In genomic region chr1:2829846-2830615, GRCh38 we compare ENCODE assay signal across 25 cellular contexts. TPM values are rescaled to one million over a fixed set of nuclear protein-coding genes. Genes with fewer than 3 reads are reported as not detected.
DNase-seq lines count a peak whose midpoint lies in the region; ATAC-seq and TF ChIP-seq lines count a peak whose summit lies in the region.
"Had no signal": no experiment of that assay in that cellular context is flagged by ENCODE, and none has a peak within 500 bp of the region (broad histone marks: within the 10 kb centered on the region; RNA-seq: fewer than 3 reads in every experiment).

No MANE protein-coding gene starts in this region.

- ATAC-seq in RWPE2 (ENCODE audit: low read depth): no peak
- no peak for ATAC-seq in lower lobe of right lung

- H3K36me3 ChIP-seq in RWPE2 (ENCODE audit: low read depth) (no peaks in the 10 kb centered on the region), lower lobe of right lung (no peaks in the 10 kb centered on the region), osteoblast (ENCODE audit: insufficient read depth, low read length) (no peaks in the 10 kb centered on the region), ascending aorta (no peaks in the 10 kb centered on the region), WERI-Rb-1 (no peaks in the 10 kb centered on the region)
- H3K36me3 ChIP-seq: BE2C, BLaER1 had no signal

- H3K36me3 Mint-ChIP-seq in chondrocyte (ENCODE audit: low read depth): no peaks in the 10 kb centered on the region
- H3K36me3 Mint-ChIP-seq: CD14-positive monocyte; CD4-positive, alpha-beta memory T cell; CD4-positive, CD25-positive, alpha-beta regulatory T cell; CD8-positive, alpha-beta memory T cell had no signal

- H2AFZ ChIP-seq in osteoblast (ENCODE audit: low read length): no peak overlapping the region

- H3K27me3 ChIP-seq in RWPE2 (ENCODE audit: insufficient read depth, poor library complexity, severe bottlenecking) (no peaks in the 10 kb centered on the region), lower lobe of right lung (ENCODE audit: low read depth) (peaks cover 5% of the 10 kb centered on the region), osteoblast (ENCODE audit: insufficient read depth, low read length) (no peaks in the 10 kb centered on the region), ascending aorta (no peaks in the 10 kb centered on the region), WERI-Rb-1 (ENCODE audit: insufficient read depth, low read depth, severe bottlenecking) (no peaks in the 10 kb centered on the region)
- H3K27me3 ChIP-seq: BE2C, BLaER1 had no signal

- no peaks in the 10 kb centered on the region for H3K4me1 Mint-ChIP-seq in chondrocyte (ENCODE audit: low read depth)
- H3K4me1 Mint-ChIP-seq: CD14-positive monocyte; CD4-positive, alpha-beta memory T cell; CD4-positive, CD25-positive, alpha-beta regulatory T cell; CD8-positive, alpha-beta memory T cell had no signal

- H3K27ac ChIP-seq in RWPE2 (ENCODE audit: poor library complexity, severe bottlenecking) (no peak overlapping the region), lower lobe of right lung (no peak overlapping the region), osteoblast (ENCODE audit: low read depth, low read length) (no peak overlapping the region), ascending aorta (no peak overlapping the region), WERI-Rb-1 (no peak overlapping the region)
- H3K27ac ChIP-seq: BLaER1 had no signal

- H3K4me2 ChIP-seq in osteoblast (ENCODE audit: insufficient read depth, low read length): no peak overlapping the region
- H3K4me2 ChIP-seq: BLaER1 had no signal

- H3K4me3 ChIP-seq in RWPE2 (ENCODE audit: severe bottlenecking) (no peak overlapping the region), lower lobe of right lung (no peak overlapping the region), osteoblast (ENCODE audit: insufficient read depth, low read length) (no peak overlapping the region), ascending aorta (no peak overlapping the region), WERI-Rb-1 (ENCODE audit: low read depth, low read length) (no peak overlapping the region)
- H3K4me3 ChIP-seq: BLaER1 had no signal

- H3K4me1 ChIP-seq in RWPE2 (ENCODE audit: insufficient read depth, poor library complexity, severe bottlenecking) (no peaks in the 10 kb centered on the region), lower lobe of right lung (no peaks in the 10 kb centered on the region), osteoblast (ENCODE audit: insufficient read depth, low read length) (no peaks in the 10 kb centered on the region), ascending aorta (no peaks in the 10 kb centered on the region)
- H3K4me1 ChIP-seq: BE2C had no signal

- H3K9me3 ChIP-seq in RWPE2 (ENCODE audit: severe bottlenecking) (peaks cover 5% of the 10 kb centered on the region), lower lobe of right lung (no peaks in the 10 kb centered on the region), osteoblast (ENCODE audit: low read depth, low read length) (no peaks in the 10 kb centered on the region), ascending aorta (no peaks in the 10 kb centered on the region), WERI-Rb-1 (ENCODE audit: severe bottlenecking) (peaks cover 6% of the 10 kb centered on the region)
- H3K9me3 ChIP-seq: BE2C had no signal

- intact Hi-C loops in lower lobe of right lung (cut with DNase I): no loop called here
- intact Hi-C loops in ascending aorta (cut with DNase I): no loop called here

- TF ChIP-seq CTCF in RWPE2 (IDR thresholded peaks at IDR 0.05; ENCODE audit: poor library complexity, severe bottlenecking) (no peak), chondrocyte (IDR thresholded peaks at IDR 0.05) (no peak), lower lobe of right lung (IDR thresholded peaks at IDR 0.05) (no peak), osteoblast (IDR thresholded peaks at IDR 0.05; ENCODE audit: extremely low read depth, low read depth, low read length) (no peak), ascending aorta (IDR thresholded peaks at IDR 0.05) (no peak), WERI-Rb-1 (IDR thresholded peaks at IDR 0.05; ENCODE audit: low read depth, low read length) (no peak)

- H3K79me2 ChIP-seq in osteoblast (ENCODE audit: insufficient read depth, low read length): no peaks in the 10 kb centered on the region

- H3K4me3 Mint-ChIP-seq in chondrocyte (ENCODE audit: unreplicated experiment): no peak overlapping the region
- H3K4me3 Mint-ChIP-seq: CD14-positive monocyte; CD4-positive, alpha-beta memory T cell; CD4-positive, CD25-positive, alpha-beta regulatory T cell; CD8-positive, alpha-beta memory T cell had no signal

- H3K9me3 Mint-ChIP-seq in chondrocyte (ENCODE audit: low read depth): peaks cover 19% of the 10 kb centered on the region

- H3K27me3 Mint-ChIP-seq in chondrocyte (ENCODE audit: low read depth): no peaks in the 10 kb centered on the region
- H3K27me3 Mint-ChIP-seq: CD4-positive, alpha-beta memory T cell; CD4-positive, CD25-positive, alpha-beta regulatory T cell had no signal

- DNase-seq in RWPE2 (ENCODE audit: low spot score): peak; percentile 41
- peak; percentile 81 for DNase-seq in chondrocyte (ENCODE audit: low spot score)
- DNase-seq in lower lobe of right lung: peak; percentile 34
- peak; percentile 70 for DNase-seq in osteoblast (ENCODE audit: insufficient read length, low spot score, missing footprints)
- DNase-seq in ascending aorta (ENCODE audit: low spot score in 2 of 2): no peak
- DNase-seq in SIG-M5 (lab: John Stamatoyannopoulos, UW): no peak
- DNase-seq in WERI-Rb-1: no peak
- DNase-seq: 8988T; ACHN; BE2C; C1 segment of cervical spinal cord; CD4-positive, alpha-beta memory T cell; CD4-positive, CD25-positive, alpha-beta regulatory T cell; CD8-positive, alpha-beta memory T cell; COR-L47; DMS 273 treated with DMSO at 0.1 percent for 48 hours; DMS153; DMS53; DMS79; DND-41; EL; GDM1 had no signal

- H4K20me1 ChIP-seq in osteoblast (ENCODE audit: insufficient read depth, low read length): no peaks in the 10 kb centered on the region
- H4K20me1 ChIP-seq: BLaER1 had no signal

- no peak overlapping the region for H3K27ac Mint-ChIP-seq in chondrocyte (ENCODE audit: unreplicated experiment)
- H3K27ac Mint-ChIP-seq: CD14-positive monocyte; CD4-positive, alpha-beta memory T cell; CD4-positive, CD25-positive, alpha-beta regulatory T cell; CD8-positive, alpha-beta memory T cell had no signal

RNA-seq across cellular contexts. Expression of gene TTC34, which starts 28.5 kb away (rescaled TPM):
- total RNA-seq in chondrocyte (0.60 to 1.8 TPM (median 0.67 TPM) in 3 replicates), lower lobe of right lung (2.6 TPM), osteoblast (0.29 and 0.36 TPM in 2 replicates), ascending aorta (0.75 TPM)
- total RNA-seq: Daoy had no signal

Comparison
In these comparisons a context has a peak if more than half of its experiments do, and no peak if none do; other contexts are left out.
1. DNase-seq: peak in RWPE2 (single experiment), chondrocyte (single experiment), lower lobe of right lung (single experiment) and osteoblast (single experiment); none in ascending aorta (0 of 2), SIG-M5 (single experiment) and WERI-Rb-1 (single experiment).